In the genomic region with DNA sequence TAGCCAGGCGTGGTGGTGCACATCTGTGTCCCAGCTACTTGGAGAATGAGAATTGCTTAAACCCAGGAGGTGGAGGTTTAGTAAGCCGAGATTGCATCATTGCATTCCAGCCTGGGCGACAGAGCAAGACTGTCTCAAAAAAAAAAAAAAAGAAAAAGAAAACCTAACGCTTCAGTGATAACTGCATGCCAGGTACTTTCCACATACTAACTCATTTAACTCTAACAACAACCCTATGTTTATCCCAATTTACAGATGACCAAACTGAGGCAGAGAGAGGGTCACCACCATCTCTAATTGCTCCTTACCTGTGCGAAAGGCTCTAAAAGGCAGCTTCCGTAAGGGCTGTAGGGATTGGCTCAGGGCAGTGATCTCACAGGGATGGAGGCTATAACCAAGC, we compare ENCODE assay signal across 1 cellular context.
TF ChIP-seq lines count a peak whose summit lies in the region.

No MANE protein-coding gene starts in this region.

TF ChIP-seq in HepG2, 621 proteins besides CTCF, POLR2A, EP300 and RAD21 (continued from another document):
- TF ChIP-seq, protein P1, sequence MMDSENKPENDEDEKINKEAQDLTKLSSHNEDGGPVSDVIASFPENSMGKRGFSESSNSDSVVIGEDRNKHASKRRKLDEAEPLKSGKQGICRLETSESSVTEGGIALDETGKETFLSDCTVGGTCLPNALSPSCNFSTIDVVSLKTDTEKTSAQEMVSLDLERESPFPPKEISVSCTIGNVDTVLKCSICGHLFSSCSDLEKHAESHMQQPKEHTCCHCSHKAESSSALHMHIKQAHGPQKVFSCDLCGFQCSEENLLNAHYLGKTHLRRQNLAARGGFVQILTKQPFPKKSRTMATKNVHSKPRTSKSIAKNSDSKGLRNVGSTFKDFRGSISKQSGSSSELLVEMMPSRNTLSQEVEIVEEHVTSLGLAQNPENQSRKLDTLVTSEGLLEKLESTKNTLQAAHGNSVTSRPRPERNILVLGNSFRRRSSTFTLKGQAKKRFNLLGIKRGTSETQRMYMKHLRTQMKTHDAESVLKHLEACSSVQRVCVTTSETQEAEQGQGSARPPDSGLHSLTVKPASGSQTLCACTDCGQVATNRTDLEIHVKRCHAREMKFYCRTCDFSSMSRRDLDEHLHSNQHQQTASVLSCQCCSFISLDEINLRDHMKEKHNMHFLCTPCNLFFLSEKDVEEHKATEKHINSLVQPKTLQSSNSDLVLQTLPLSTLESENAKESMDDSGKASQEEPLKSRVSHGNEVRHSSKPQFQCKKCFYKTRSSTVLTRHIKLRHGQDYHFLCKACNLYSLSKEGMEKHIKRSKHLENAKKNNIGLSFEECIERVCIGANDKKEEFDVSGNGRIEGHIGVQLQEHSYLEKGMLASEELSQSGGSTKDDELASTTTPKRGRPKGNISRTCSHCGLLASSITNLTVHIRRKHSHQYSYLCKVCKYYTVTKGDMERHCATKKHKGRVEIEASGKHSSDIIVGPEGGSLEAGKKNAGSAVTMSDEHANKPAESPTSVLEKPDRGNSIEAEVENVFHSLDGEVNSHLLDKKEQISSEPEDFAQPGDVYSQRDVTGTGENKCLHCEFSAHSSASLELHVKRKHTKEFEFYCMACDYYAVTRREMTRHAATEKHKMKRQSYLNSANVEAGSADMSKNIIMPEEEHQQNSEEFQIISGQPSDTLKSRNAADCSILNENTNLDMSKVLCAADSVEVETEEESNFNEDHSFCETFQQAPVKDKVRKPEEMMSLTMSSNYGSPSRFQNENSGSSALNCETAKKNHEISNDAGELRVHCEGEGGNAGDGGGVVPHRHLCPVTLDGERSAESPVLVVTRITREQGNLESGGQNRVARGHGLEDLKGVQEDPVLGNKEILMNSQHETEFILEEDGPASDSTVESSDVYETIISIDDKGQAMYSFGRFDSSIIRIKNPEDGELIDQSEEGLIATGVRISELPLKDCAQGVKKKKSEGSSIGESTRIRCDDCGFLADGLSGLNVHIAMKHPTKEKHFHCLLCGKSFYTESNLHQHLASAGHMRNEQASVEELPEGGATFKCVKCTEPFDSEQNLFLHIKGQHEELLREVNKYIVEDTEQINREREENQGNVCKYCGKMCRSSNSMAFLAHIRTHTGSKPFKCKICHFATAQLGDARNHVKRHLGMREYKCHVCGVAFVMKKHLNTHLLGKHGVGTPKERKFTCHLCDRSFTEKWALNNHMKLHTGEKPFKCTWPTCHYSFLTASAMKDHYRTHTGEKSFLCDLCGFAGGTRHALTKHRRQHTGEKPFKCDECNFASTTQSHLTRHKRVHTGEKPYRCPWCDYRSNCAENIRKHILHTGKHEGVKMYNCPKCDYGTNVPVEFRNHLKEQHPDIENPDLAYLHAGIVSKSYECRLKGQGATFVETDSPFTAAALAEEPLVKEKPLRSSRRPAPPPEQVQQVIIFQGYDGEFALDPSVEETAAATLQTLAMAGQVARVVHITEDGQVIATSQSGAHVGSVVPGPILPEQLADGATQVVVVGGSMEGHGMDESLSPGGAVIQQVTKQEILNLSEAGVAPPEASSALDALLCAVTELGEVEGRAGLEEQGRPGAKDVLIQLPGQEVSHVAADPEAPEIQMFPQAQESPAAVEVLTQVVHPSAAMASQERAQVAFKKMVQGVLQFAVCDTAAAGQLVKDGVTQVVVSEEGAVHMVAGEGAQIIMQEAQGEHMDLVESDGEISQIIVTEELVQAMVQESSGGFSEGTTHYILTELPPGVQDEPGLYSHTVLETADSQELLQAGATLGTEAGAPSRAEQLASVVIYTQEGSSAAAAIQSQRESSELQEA (CRISPR knock-in tag; IDR thresholded peaks at IDR 0.05; ENCODE audit: not compliant biosample characterization) = no peak
- TF ChIP-seq ZNF530 (CRISPR knock-in tag; IDR thresholded peaks at IDR 0.05; ENCODE audit: low read depth) (no peak), SIX4 (CRISPR knock-in tag; IDR thresholded peaks at IDR 0.05) (no peak), CCAR2 (optimal IDR thresholded peaks at IDR 0.05; ENCODE audit: low read depth, low read length) (no peak), CEBPB (IDR thresholded peaks at IDR 0.05; ENCODE audit: borderline replicate concordance, low read depth, low read length) (peak; percentile 62; the same call in 1 of the 2 replicates), PLRG1 (conservative IDR thresholded peaks at IDR 0.05) (no peak), ZNF670 (CRISPR knock-in tag; IDR thresholded peaks at IDR 0.05; ENCODE audit: borderline replicate concordance) (no peak), KDM5B (CRISPR knock-in tag; IDR thresholded peaks at IDR 0.05; ENCODE audit: borderline replicate concordance) (no peak), KDM2A (CRISPR knock-in tag; IDR thresholded peaks at IDR 0.05; ENCODE audit: borderline replicate concordance, low read depth) (no peak)
